12 cellular contexts compared by ENCODE assay signal in the genomic region with DNA sequence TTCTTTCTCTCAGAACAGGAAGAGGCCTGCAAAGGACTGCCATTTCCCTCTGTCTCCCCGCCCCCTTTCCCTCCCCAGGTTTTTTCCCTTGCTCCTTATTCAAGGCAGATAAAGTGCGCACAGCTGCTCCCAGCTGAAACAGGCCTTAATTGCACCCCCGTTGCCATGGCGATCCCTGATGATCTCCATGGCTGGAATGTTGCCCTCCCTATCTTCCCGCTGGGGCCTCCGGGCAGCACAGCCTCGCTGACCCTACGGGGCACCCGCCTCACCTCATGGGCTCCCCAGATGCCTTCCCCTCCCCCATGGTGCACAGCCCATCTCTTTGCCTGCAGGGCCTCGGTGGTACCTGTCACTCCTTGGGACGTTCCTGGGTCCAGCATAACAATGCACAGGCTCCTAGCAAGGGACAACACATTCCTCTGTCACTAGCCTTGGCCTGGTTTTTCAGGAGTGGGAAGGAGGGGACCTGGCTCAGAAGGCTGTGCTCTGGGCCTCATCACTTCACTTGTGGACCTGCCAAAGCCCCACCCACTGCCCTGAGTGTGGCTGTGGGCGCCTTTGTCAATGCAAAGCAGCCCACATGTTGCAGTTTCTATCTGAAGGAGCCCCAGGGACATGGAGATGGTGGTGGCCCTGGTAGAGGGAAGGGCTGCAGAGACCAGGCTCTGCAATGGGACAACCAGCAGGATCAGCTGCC.
DNase-seq lines count a peak whose midpoint lies in the region; ATAC-seq and TF ChIP-seq lines count a peak whose summit lies in the region.
"Had no signal": no experiment of that assay in that cellular context is flagged by ENCODE, and none has a peak within 500 bp of the region (broad histone marks: within the 10 kb centered on the region; RNA-seq: fewer than 3 reads in every experiment).

No MANE protein-coding gene starts in this region.

- TF ChIP-seq CTCF in fibroblast of pulmonary artery (IDR thresholded peaks at IDR 0.05; ENCODE audit: low read length, missing control alignments), result no peak

- DNase-seq in NCI-H2029 (lab: John Stamatoyannopoulos, UW) (peak; percentile 18), NCI-H2029 treated with DMSO at 0.1 percent for 48 hours (lab: John Stamatoyannopoulos, UW) (no peak), NCI-H2171 treated with DMSO at 0.1 percent for 48 hours (lab: John Stamatoyannopoulos, UW) (peak; percentile 51), fibroblast of pulmonary artery (ENCODE audit: low read depth) (peak; percentile 30), posterior cingulate gyrus (peak in 7 of 10 donors; percentile 32 to 91 (median 67)), COLO829 (ENCODE audit: low spot score) (no peak)
- DNase-seq: cortex of kidney, PC-9 had no signal

- no peak overlapping the region for H3K4me3 ChIP-seq in fibroblast of pulmonary artery (replicated peaks; ENCODE audit: low read depth, low read length)
- H3K4me3 ChIP-seq: A549, PC-9, upper lobe of left lung had no signal

- intact Hi-C loops in posterior cingulate gyrus (cut with DNase I), result no loop called here

- ATAC-seq in HG02973 (IDR thresholded peaks at IDR 0.05; ENCODE audit: unreplicated experiment) (no peak), GM21529 (IDR thresholded peaks at IDR 0.05; ENCODE audit: unreplicated experiment) (no peak)
- ATAC-seq: A549 had no signal

Comparison
In these comparisons a context has a peak if more than half of its experiments do, and no peak if none do; other contexts are left out.
1. DNase-seq: peak in NCI-H2029 (single experiment), NCI-H2171 treated with DMSO at 0.1 percent for 48 hours (single experiment), fibroblast of pulmonary artery (single experiment) and posterior cingulate gyrus (7 of 10); none in NCI-H2029 treated with DMSO at 0.1 percent for 48 hours (single experiment) and COLO829 (single experiment).